1 cellular context compared by ENCODE assay signal in the genomic region with DNA sequence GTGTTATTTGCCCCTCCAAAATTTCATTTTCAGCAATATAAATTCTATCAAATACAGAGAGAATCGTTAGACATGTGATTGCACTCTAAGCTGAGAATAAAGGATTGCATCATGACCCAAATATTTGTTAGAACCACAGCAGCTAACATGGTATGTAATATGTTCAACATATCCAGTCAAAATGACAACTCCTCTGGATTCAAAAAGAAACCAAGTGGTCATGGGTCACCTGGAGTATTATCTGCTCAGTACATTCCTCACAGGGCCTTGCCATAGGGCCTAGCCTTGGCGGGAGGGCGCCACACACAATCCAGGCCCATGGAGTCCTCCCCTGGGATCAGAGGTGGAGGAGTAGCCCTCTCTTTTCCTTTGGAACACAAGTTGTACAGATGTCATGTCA.
TF ChIP-seq lines count a peak whose summit lies in the region.

No MANE protein-coding gene starts in this region.

TF ChIP-seq in SK-N-SH, 30 proteins besides CTCF, POLR2A, EP300 and RAD21 (continued from another document):
- TF ChIP-seq, protein P1, sequence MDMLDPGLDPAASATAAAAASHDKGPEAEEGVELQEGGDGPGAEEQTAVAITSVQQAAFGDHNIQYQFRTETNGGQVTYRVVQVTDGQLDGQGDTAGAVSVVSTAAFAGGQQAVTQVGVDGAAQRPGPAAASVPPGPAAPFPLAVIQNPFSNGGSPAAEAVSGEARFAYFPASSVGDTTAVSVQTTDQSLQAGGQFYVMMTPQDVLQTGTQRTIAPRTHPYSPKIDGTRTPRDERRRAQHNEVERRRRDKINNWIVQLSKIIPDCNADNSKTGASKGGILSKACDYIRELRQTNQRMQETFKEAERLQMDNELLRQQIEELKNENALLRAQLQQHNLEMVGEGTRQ (IDR thresholded peaks at IDR 0.05; ENCODE audit: borderline replicate concordance, low read depth, low read length), result no peak
- no peak for TF ChIP-seq FOSL2 (IDR thresholded peaks at IDR 0.05; ENCODE audit: borderline replicate concordance, low read depth)
- TF ChIP-seq, protein P2, sequence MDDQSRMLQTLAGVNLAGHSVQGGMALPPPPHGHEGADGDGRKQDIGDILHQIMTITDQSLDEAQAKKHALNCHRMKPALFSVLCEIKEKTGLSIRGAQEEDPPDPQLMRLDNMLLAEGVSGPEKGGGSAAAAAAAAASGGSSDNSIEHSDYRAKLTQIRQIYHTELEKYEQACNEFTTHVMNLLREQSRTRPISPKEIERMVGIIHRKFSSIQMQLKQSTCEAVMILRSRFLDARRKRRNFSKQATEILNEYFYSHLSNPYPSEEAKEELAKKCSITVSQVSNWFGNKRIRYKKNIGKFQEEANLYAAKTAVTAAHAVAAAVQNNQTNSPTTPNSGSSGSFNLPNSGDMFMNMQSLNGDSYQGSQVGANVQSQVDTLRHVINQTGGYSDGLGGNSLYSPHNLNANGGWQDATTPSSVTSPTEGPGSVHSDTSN (IDR thresholded peaks at IDR 0.05), result no peak
